ENCODE assay signal across 8 cellular contexts in the genomic region with DNA sequence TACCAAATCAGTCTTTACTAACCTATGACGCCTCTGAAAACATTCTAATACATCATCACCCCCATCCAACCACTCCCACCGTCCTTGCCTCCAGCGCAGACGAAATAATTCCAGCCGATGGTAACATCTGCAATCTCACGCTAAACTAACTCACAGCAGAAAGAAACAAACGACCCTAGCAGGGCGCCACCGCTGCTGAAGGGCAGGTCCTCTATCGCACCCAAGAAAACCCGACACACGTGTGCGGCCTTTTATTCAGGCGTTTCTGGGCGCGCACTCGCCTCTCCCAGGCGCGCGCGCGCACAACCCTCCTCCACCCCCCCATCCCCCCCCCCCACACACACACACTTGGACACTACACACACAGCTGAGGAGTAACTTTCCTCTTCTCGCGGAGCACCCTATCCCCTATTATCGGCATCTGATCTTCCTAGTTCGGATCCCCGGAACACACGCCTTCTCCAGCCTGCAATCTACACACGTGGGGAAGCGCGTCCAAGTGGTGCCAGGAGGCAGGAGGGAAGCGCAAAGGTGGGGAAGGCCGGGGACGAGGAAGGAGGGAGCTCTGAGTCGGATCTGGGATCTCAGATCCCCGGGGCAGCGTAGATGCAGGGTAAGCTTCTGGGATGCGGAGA. TPM values are rescaled to one million over a fixed set of nuclear protein-coding genes. Genes with fewer than 3 reads are reported as not detected.
A peak's percentile ranks its signal among the peaks of the same experiment; 100 is the strongest.
DNase-seq lines count a peak whose midpoint lies in the region; ATAC-seq and TF ChIP-seq lines count a peak whose summit lies in the region.

No MANE protein-coding gene starts in this region.

- H3K36me3 ChIP-seq in neuron (ENCODE audit: insufficient read depth, low read length): no peaks in the 10 kb centered on the region

- no peaks in the 10 kb centered on the region for H3K9me3 ChIP-seq in neuron (ENCODE audit: low read length)

- no peaks in the 10 kb centered on the region for H3K36me3 Mint-ChIP-seq in activated T-cell treated with anti-CD3 and anti-CD28 coated beads, Interleukin-2, amount 50 U/mL, for 72 hours (ENCODE audit: insufficient read depth in 2 of 2)

- peak; percentile 34 for DNase-seq in AG10803 (ENCODE audit: low read depth)
- DNase-seq in NCI-H69 (lab: John Stamatoyannopoulos, UW): peak; percentile 90
- peak in 1 of 2 donors; percentile 28 for DNase-seq in activated T-cell treated with anti-CD3 and anti-CD28 coated beads, Interleukin-2, amount 50 U/mL, for 72 hours
- peak; percentile 27 for DNase-seq in foreskin melanocyte

- H3K4me1 Mint-ChIP-seq in activated T-cell treated with anti-CD3 and anti-CD28 coated beads, Interleukin-2, amount 50 U/mL, for 72 hours (ENCODE audit: low read depth): peaks cover 37% of the 10 kb centered on the region

- H3K9me3 Mint-ChIP-seq in activated T-cell treated with anti-CD3 and anti-CD28 coated beads, Interleukin-2, amount 50 U/mL, for 72 hours: no peaks in the 10 kb centered on the region

- TF ChIP-seq CTCF in AG10803 (conservative IDR thresholded peaks at IDR 0.05; ENCODE audit: low read length): no peak

- H3K4me3 ChIP-seq in AG10803 (ENCODE audit: low read length) (peak overlapping the region; percentile 78), neuron (ENCODE audit: low read length) (peak overlapping the region; percentile 58)

- H2AFZ ChIP-seq in neuron (ENCODE audit: low read depth, low read length): peak overlapping the region; percentile 98

- peak; percentile 69 for TF ChIP-seq POLR2A in GM19193 (IDR thresholded peaks at IDR 0.05; ENCODE audit: extremely low read depth, insufficient read depth, insufficient read length)

- peaks cover 17% of the 10 kb centered on the region for H3K27me3 Mint-ChIP-seq in activated T-cell treated with anti-CD3 and anti-CD28 coated beads, Interleukin-2, amount 50 U/mL, for 72 hours (ENCODE audit: low read depth)

- no peak overlapping the region for H3K27ac Mint-ChIP-seq in activated T-cell treated with anti-CD3 and anti-CD28 coated beads, Interleukin-2, amount 50 U/mL, for 72 hours

- peaks cover 12% of the 10 kb centered on the region for H3K4me1 ChIP-seq in neuron (ENCODE audit: insufficient read depth, low read length)

- peak overlapping the region; percentile 90 to 93 for H3K4me3 Mint-ChIP-seq in activated T-cell treated with anti-CD3 and anti-CD28 coated beads, Interleukin-2, amount 50 U/mL, for 72 hours

- no peak for ATAC-seq in activated T-cell treated with anti-CD3 and anti-CD28 coated beads, Interleukin-2, amount 50 U/mL, for 72 hours (replicated peaks in 1 of 2)
- ATAC-seq in HG02885 (IDR thresholded peaks at IDR 0.05; ENCODE audit: poor library complexity, unreplicated experiment): no peak
- no peak for ATAC-seq in GM21529 (IDR thresholded peaks at IDR 0.05; ENCODE audit: unreplicated experiment)

- peaks cover 6% of the 10 kb centered on the region for H3K27me3 ChIP-seq in neuron (ENCODE audit: insufficient read depth, low read length)

RNA-seq across cellular contexts. Expression of gene GFOD1, which starts 1.4 kb away (rescaled TPM):
- 1 to 10 TPM; 3.3 to 5.2 TPM for total RNA-seq in activated T-cell treated with anti-CD3 and anti-CD28 coated beads, Interleukin-2, amount 50 U/mL, for 72 hours
